8 cellular contexts compared by ENCODE assay signal in genomic region chr17:7219434-7219811, GRCh38. TPM values are rescaled to one million over a fixed set of nuclear protein-coding genes. Genes with fewer than 3 reads are reported as not detected.
DNase-seq lines count a peak whose midpoint lies in the region; FAIRE-seq and TF ChIP-seq lines count a peak whose summit lies in the region.

No MANE protein-coding gene starts in this region.

- H3K4me3 ChIP-seq in HUES6 (ENCODE audit: low read depth, low read length) (peak overlapping the region; percentile 90), stomach smooth muscle (ENCODE audit: low read length in 2 of 2) (peak overlapping the region; percentile 87 to 93)

- H3K9ac ChIP-seq in HUES6 (ENCODE audit: low read length) (peak overlapping the region; percentile 92), stomach smooth muscle (ENCODE audit: low read length in 2 of 2) (peak overlapping the region; percentile 92)

- no peaks in the 10 kb centered on the region for H3K9me3 ChIP-seq in HUES6 (ENCODE audit: control insufficient read depth, insufficient read depth, low read depth, low read length)
- H3K9me3 ChIP-seq in stomach smooth muscle (ENCODE audit: control insufficient read depth in 2 of 2, low read length in 2 of 2), result no peaks in the 10 kb centered on the region

- H3K4me3 Mint-ChIP-seq in activated naive CD8-positive, alpha-beta T cell treated with anti-CD3 and anti-CD28 coated beads for 36 hours, result peak overlapping the region; percentile 99
- peak overlapping the region; percentile 89 to 97 (median 91) for H3K4me3 Mint-ChIP-seq in immature natural killer cell

- peaks cover 3% of the 10 kb centered on the region for H3K27me3 Mint-ChIP-seq in activated naive CD8-positive, alpha-beta T cell treated with anti-CD3 and anti-CD28 coated beads for 36 hours
- H3K27me3 Mint-ChIP-seq in immature natural killer cell (ENCODE audit: low read depth in 3 of 3), result peaks cover 2 to 10% (median 4%) of the 10 kb centered on the region in 3 donors

- FAIRE-seq in H54 (lab: Jason Lieb, UNC), result no peak

- no peaks in the 10 kb centered on the region for H3K9me3 Mint-ChIP-seq in activated naive CD8-positive, alpha-beta T cell treated with anti-CD3 and anti-CD28 coated beads for 36 hours
- H3K9me3 Mint-ChIP-seq in immature natural killer cell, result no peaks in the 10 kb centered on the region

- no peak for DNase-seq in activated naive CD8-positive, alpha-beta T cell treated with anti-CD3 and anti-CD28 coated beads for 36 hours
- DNase-seq in immature natural killer cell, result no peak
- DNase-seq in Kasumi-1 (lab: John Stamatoyannopoulos, UW), result no peak
- no peak for DNase-seq in H54 (ENCODE audit: insufficient read length, low spot score)
- no peak for DNase-seq in retina
- DNase-seq in SIG-M5 (lab: John Stamatoyannopoulos, UW), result no peak

- H3K36me3 Mint-ChIP-seq in activated naive CD8-positive, alpha-beta T cell treated with anti-CD3 and anti-CD28 coated beads for 36 hours, result peaks cover 13% of the 10 kb centered on the region
- peaks cover 4 to 8% (median 5%) of the 10 kb centered on the region in 3 donors for H3K36me3 Mint-ChIP-seq in immature natural killer cell

- H3K27ac Mint-ChIP-seq in activated naive CD8-positive, alpha-beta T cell treated with anti-CD3 and anti-CD28 coated beads for 36 hours, result peak overlapping the region; percentile 96
- H3K27ac Mint-ChIP-seq in immature natural killer cell, result peak overlapping the region; percentile 90 to 99 (median 98)

- peaks cover 44% of the 10 kb centered on the region for H3K4me1 ChIP-seq in HUES6 (ENCODE audit: control insufficient read depth, insufficient read depth, low read length)
- H3K4me1 ChIP-seq in stomach smooth muscle (ENCODE audit: control insufficient read depth, insufficient read depth, low read length), result peaks cover 67% of the 10 kb centered on the region

- H3K27me3 ChIP-seq in HUES6 (ENCODE audit: control insufficient read depth, insufficient read depth, low read length), result no peaks in the 10 kb centered on the region
- no peaks in the 10 kb centered on the region for H3K27me3 ChIP-seq in stomach smooth muscle (ENCODE audit: control insufficient read depth in 1 of 2, insufficient read depth in 2 of 2, low read length in 2 of 2)

- no peak for TF ChIP-seq POLR2A in H54 (IDR thresholded peaks at IDR 0.05; ENCODE audit: low read depth, low read length)

- peak overlapping the region; percentile 91 for H3K27ac ChIP-seq in HUES6 (ENCODE audit: low read depth, low read length)
- H3K27ac ChIP-seq in stomach smooth muscle (ENCODE audit: low read length), result peak overlapping the region; percentile 96

- peaks cover 36% of the 10 kb centered on the region for H3K36me3 ChIP-seq in HUES6 (ENCODE audit: control insufficient read depth, insufficient read depth, low read length)
- H3K36me3 ChIP-seq in stomach smooth muscle (ENCODE audit: control insufficient read depth in 2 of 2, insufficient read depth in 2 of 2, low read length in 2 of 2), result peaks cover 21 to 22% of the 10 kb centered on the region in 2 donors

- peaks cover 62% of the 10 kb centered on the region for H3K4me1 Mint-ChIP-seq in activated naive CD8-positive, alpha-beta T cell treated with anti-CD3 and anti-CD28 coated beads for 36 hours
- H3K4me1 Mint-ChIP-seq in immature natural killer cell, result peaks cover 43 to 47% of the 10 kb centered on the region in 2 donors

RNA-seq across cellular contexts. Expression of gene DLG4, which starts 0.2 kb away (rescaled TPM):
- 1 to 10 TPM; 8.9 to 9.8 TPM for total RNA-seq in activated naive CD8-positive, alpha-beta T cell treated with anti-CD3 and anti-CD28 coated beads for 36 hours
- under 1 TPM in 1 of 3 donors, not detected in 2; 0.36 TPM for polyA plus RNA-seq in immature natural killer cell

RNA-seq across cellular contexts. Expression of gene ACADVL, which starts 0.3 kb away (rescaled TPM):
- total RNA-seq in activated naive CD8-positive, alpha-beta T cell treated with anti-CD3 and anti-CD28 coated beads for 36 hours, result 100 to 1,000 TPM; 245 to 256 TPM
- 100 to 1,000 TPM; 138 to 180 (median 141) TPM for polyA plus RNA-seq in immature natural killer cell

RNA-seq across cellular contexts. Expression of gene DVL2, which starts 14.9 kb away (rescaled TPM):
- 10 to 100 TPM; 64.4 to 66.5 TPM for total RNA-seq in activated naive CD8-positive, alpha-beta T cell treated with anti-CD3 and anti-CD28 coated beads for 36 hours
- polyA plus RNA-seq in immature natural killer cell, result 10 to 100 TPM; 19.4 to 28.5 (median 25.2) TPM

RNA-seq across cellular contexts. Expression of gene PHF23, which starts 19.8 kb away (rescaled TPM):
- 10 to 100 TPM; 28.1 to 28.8 TPM for total RNA-seq in activated naive CD8-positive, alpha-beta T cell treated with anti-CD3 and anti-CD28 coated beads for 36 hours
- polyA plus RNA-seq in immature natural killer cell, result 10 to 100 TPM; 11.9 to 41.4 (median 17.7) TPM

RNA-seq across cellular contexts. Expression of gene GABARAP, which starts 22.8 kb away (rescaled TPM):
- total RNA-seq in activated naive CD8-positive, alpha-beta T cell treated with anti-CD3 and anti-CD28 coated beads for 36 hours, result 100 to 1,000 TPM; 112 to 113 TPM
- 100 to 1,000 TPM; 764 to 982 (median 905) TPM for polyA plus RNA-seq in immature natural killer cell
